8 cellular contexts compared by ENCODE assay signal in genomic region chr1:3651939-3652537, GRCh38. TPM values are rescaled to one million over a fixed set of nuclear protein-coding genes. Genes with fewer than 3 reads are reported as not detected.
A peak's percentile ranks its signal among the peaks of the same experiment; 100 is the strongest.
DNase-seq lines count a peak whose midpoint lies in the region; ATAC-seq, FAIRE-seq and TF ChIP-seq lines count a peak whose summit lies in the region.
"Had no signal": no experiment of that assay in that cellular context is flagged by ENCODE, and none has a peak within 500 bp of the region (broad histone marks: within the 10 kb centered on the region; RNA-seq: fewer than 3 reads in every experiment).

TP73 (plus strand) TSS chr1:3652516; CDS start chr1:3682366, 29,850 bp downstream.

- peak within 1 kb of the TSS; percentile 60 for H3K56ac ChIP-seq in mesendoderm (ENCODE audit: low read length)

- H4K8ac ChIP-seq in mesendoderm (ENCODE audit: low read depth, low read length): no peak within 1 kb of the TSS

- no peaks in the 10 kb centered on the region for H3K9me3 Mint-ChIP-seq in IgD-negative memory B cell
- H3K9me3 Mint-ChIP-seq in activated T-helper 17 cell treated with anti-CD3 and anti-CD28 coated beads, Interleukin-2, amount 50 U/mL, for 72 hours: no peaks in the 10 kb centered on the region

- peak within 1 kb of the TSS in 1 of 3 donors; percentile 51 for H3K27ac Mint-ChIP-seq in IgD-negative memory B cell
- no peak within 1 kb of the TSS for H3K27ac Mint-ChIP-seq in activated T-helper 17 cell treated with anti-CD3 and anti-CD28 coated beads, Interleukin-2, amount 50 U/mL, for 72 hours

- ATAC-seq in activated T-helper 17 cell treated with anti-CD3 and anti-CD28 coated beads, Interleukin-2, amount 50 U/mL, for 72 hours (replicated peaks): no peak
- ATAC-seq in GM21619 (IDR thresholded peaks at IDR 0.05; ENCODE audit: unreplicated experiment) (no peak), GM21381 (IDR thresholded peaks at IDR 0.05; ENCODE audit: unreplicated experiment) (no peak)

- H3K4me2 ChIP-seq in mesendoderm (ENCODE audit: low read length): peak within 1 kb of the TSS; percentile 66

- H3K36me3 Mint-ChIP-seq in IgD-negative memory B cell: no peaks in the 10 kb centered on the region
- H3K36me3 Mint-ChIP-seq in activated T-helper 17 cell treated with anti-CD3 and anti-CD28 coated beads, Interleukin-2, amount 50 U/mL, for 72 hours (ENCODE audit: low read depth): peaks cover 14% of the 10 kb centered on the region

- H3K79me2 ChIP-seq in mesendoderm (ENCODE audit: control insufficient read depth, insufficient read depth, low read length): no peaks in the 10 kb centered on the region

- peak within 1 kb of the TSS; percentile 45 for H3K23ac ChIP-seq in mesendoderm (ENCODE audit: low read length)

- peaks cover 4% of the 10 kb centered on the region for H3K79me1 ChIP-seq in mesendoderm (ENCODE audit: low read length)

- TF ChIP-seq POLR2A in GM12892 (IDR thresholded peaks at IDR 0.05; ENCODE audit: low read depth, low read length): 0 out of 2 replicates have a peak, but pooled peaks have one; percentile 35

- peak within 1 kb of the TSS; percentile 32 for H3K9ac ChIP-seq in mesendoderm (ENCODE audit: low read length)

- peaks cover 48% of the 10 kb centered on the region for H3K27me3 ChIP-seq in mesendoderm (ENCODE audit: insufficient read depth, low read length, poor library complexity)

- no peak within 1 kb of the TSS for H4K5ac ChIP-seq in mesendoderm (ENCODE audit: low read length)

- peaks cover 24 to 57% (median 41%) of the 10 kb centered on the region in 3 donors for H3K4me1 Mint-ChIP-seq in IgD-negative memory B cell
- peaks cover 9% of the 10 kb centered on the region for H3K4me1 Mint-ChIP-seq in activated T-helper 17 cell treated with anti-CD3 and anti-CD28 coated beads, Interleukin-2, amount 50 U/mL, for 72 hours

- no peak within 1 kb of the TSS for H2BK15ac ChIP-seq in mesendoderm (replicated peaks; ENCODE audit: low read depth)

- H2BK120ac ChIP-seq in mesendoderm (ENCODE audit: low read depth, low read length): no peak within 1 kb of the TSS

- FAIRE-seq in GM12892 (lab: Jason Lieb, UNC): peak; percentile 60
- FAIRE-seq: islet of Langerhans had no signal

- peaks cover 46% of the 10 kb centered on the region for H3K27me3 Mint-ChIP-seq in IgD-negative memory B cell
- peaks cover 26% of the 10 kb centered on the region for H3K27me3 Mint-ChIP-seq in activated T-helper 17 cell treated with anti-CD3 and anti-CD28 coated beads, Interleukin-2, amount 50 U/mL, for 72 hours

- H3K18ac ChIP-seq in mesendoderm (ENCODE audit: low read length): no peak within 1 kb of the TSS

- H2AK5ac ChIP-seq in mesendoderm (ENCODE audit: low read length): no peak within 1 kb of the TSS

- no peak within 1 kb of the TSS for H3K4me3 ChIP-seq in mesendoderm (ENCODE audit: low read length)

- no peak within 1 kb of the TSS for H2BK5ac ChIP-seq in mesendoderm (ENCODE audit: low read length)

- peak; percentile 65 for DNase-seq in GM12892 (ENCODE audit: insufficient read length)
- peak; percentile 11 for DNase-seq in mesendoderm
- DNase-seq in H4 (ENCODE audit: low spot score): no peak

- H3K4me3 Mint-ChIP-seq in IgD-negative memory B cell: peak within 1 kb of the TSS; percentile 64 to 98 (median 86)
- peak within 1 kb of the TSS; percentile 76 for H3K4me3 Mint-ChIP-seq in activated T-helper 17 cell treated with anti-CD3 and anti-CD28 coated beads, Interleukin-2, amount 50 U/mL, for 72 hours

- H3K4me1 ChIP-seq in mesendoderm (ENCODE audit: control insufficient read depth, low read depth, low read length): no peaks in the 10 kb centered on the region

- no CpG with 5 or more reads among the region's 77 CpGs for WGBS in mesendoderm (ENCODE audit: extremely low coverage, insufficient coverage, low lambda C conversion rate)

- H3K4ac ChIP-seq in mesendoderm (ENCODE audit: low read depth, low read length): no peak within 1 kb of the TSS

- no peak within 1 kb of the TSS for H3K27ac ChIP-seq in mesendoderm (ENCODE audit: low read depth, low read length)

- H3K36me3 ChIP-seq in mesendoderm (ENCODE audit: control insufficient read depth, insufficient read depth, low read length): no peaks in the 10 kb centered on the region

RNA-seq across cellular contexts. Expression of gene TP73, which starts in this region (rescaled TPM):
- polyA plus RNA-seq in GM12892 (2012; ENCODE audit: missing spikeins): 5.7 TPM
- 0.88 TPM for polyA plus RNA-seq in IgD-negative memory B cell
- total RNA-seq in activated T-helper 17 cell treated with anti-CD3 and anti-CD28 coated beads, Interleukin-2, amount 50 U/mL, for 72 hours: 1 to 10 TPM in 1 of 2 donors, under 1 TPM in 1; 0.95 to 1.1 TPM
- polyA plus RNA-seq in mesendoderm (2013, experiment 1 of 2): 0.73 TPM
- polyA plus RNA-seq in mesendoderm (2013, experiment 2 of 2): 0.73 TPM
- total RNA-seq in H4 (2014; rRNA removed; shearing (Covaris generic)): 1.5 and 2.0 TPM in 2 replicates
